21 cellular contexts compared by ENCODE assay signal in genomic region chr2:72117029-72117428, GRCh38. TPM values are rescaled to one million over a fixed set of nuclear protein-coding genes. Genes with fewer than 3 reads are reported as not detected.
"Had no signal": no experiment of that assay in that cellular context is flagged by ENCODE, and none has a peak within 500 bp of the region (broad histone marks: within the 10 kb centered on the region; RNA-seq: fewer than 3 reads in every experiment).

No MANE protein-coding gene starts in this region.

- H3K4me3 Mint-ChIP-seq: effector memory CD8-positive, alpha-beta T cell; immature natural killer cell; naive thymus-derived CD8-positive, alpha-beta T cell had no signal

- H3K36me3 Mint-ChIP-seq: immature natural killer cell had no signal

- H3K4me1 ChIP-seq: left ventricle myocardium inferior, sigmoid colon, transverse colon had no signal

- H3K27me3 ChIP-seq: sigmoid colon had no signal

- H3K27ac Mint-ChIP-seq: effector memory CD8-positive, alpha-beta T cell; immature natural killer cell; naive thymus-derived CD8-positive, alpha-beta T cell had no signal

- H3K27ac ChIP-seq: dorsolateral prefrontal cortex, gastroesophageal sphincter, left ventricle myocardium inferior, lower lobe of right lung, neutrophil, sigmoid colon, stomach, thoracic aorta, transverse colon had no signal

- DNase-seq: cortex of kidney; dorsolateral prefrontal cortex; effector memory CD8-positive, alpha-beta T cell; esophagus squamous epithelium; foreskin fibroblast; glutamatergic neuron; immature natural killer cell; left cardiac atrium; left ventricle myocardium inferior; lower lobe of right lung; mesenchymal stem cell; naive thymus-derived CD8-positive, alpha-beta T cell; stimulated activated naive CD4-positive, alpha-beta T cell; stomach; substantia nigra; transverse colon had no signal

- H3K9me3 Mint-ChIP-seq: effector memory CD8-positive, alpha-beta T cell had no signal

- ATAC-seq: effector memory CD8-positive, alpha-beta T cell; gastroesophageal sphincter; left cardiac atrium; naive thymus-derived CD8-positive, alpha-beta T cell had no signal

- H3K4me3 ChIP-seq: dorsolateral prefrontal cortex, esophagus squamous epithelium, gastroesophageal sphincter, left ventricle myocardium inferior, lower lobe of right lung, sigmoid colon, skin epidermis, stomach, thoracic aorta, transverse colon had no signal

- H3K9me3 ChIP-seq: esophagus squamous epithelium, gastroesophageal sphincter, left ventricle myocardium inferior, lower lobe of right lung, neutrophil, sigmoid colon, stomach, thoracic aorta, transverse colon had no signal

- H3K36me3 ChIP-seq: esophagus squamous epithelium, gastroesophageal sphincter, left ventricle myocardium inferior, lower lobe of right lung, neutrophil, sigmoid colon, stomach, thoracic aorta, transverse colon had no signal

- H3K4me1 Mint-ChIP-seq: immature natural killer cell; naive thymus-derived CD8-positive, alpha-beta T cell had no signal

RNA-seq across cellular contexts. Expression of gene CYP26B1, which starts 30.6 kb away (rescaled TPM):
- total RNA-seq: naive thymus-derived CD8-positive, alpha-beta T cell had no signal
- polyA plus RNA-seq: immature natural killer cell; naive thymus-derived CD8-positive, alpha-beta T cell had no signal
